ENCODE assay signal across 9 cellular contexts in genomic region chr11:61071208-61071681, GRCh38. TPM values are rescaled to one million over a fixed set of nuclear protein-coding genes. Genes with fewer than 3 reads are reported as not detected.
DNase-seq lines count a peak whose midpoint lies in the region; ATAC-seq and TF ChIP-seq lines count a peak whose summit lies in the region.
"Had no signal": no experiment of that assay in that cellular context is flagged by ENCODE, and none has a peak within 500 bp of the region (broad histone marks: within the 10 kb centered on the region; RNA-seq: fewer than 3 reads in every experiment).

No MANE protein-coding gene starts in this region.

- H2BK5ac ChIP-seq in mesenchymal stem cell (ENCODE audit: low read depth, low read length, poor library complexity, severe bottlenecking), result no peak overlapping the region

- no peak overlapping the region for H3K23ac ChIP-seq in mesenchymal stem cell (ENCODE audit: low read length in 2 of 2)

- TF ChIP-seq EP300 in sigmoid colon (IDR thresholded peaks at IDR 0.05), result no peak

- H3K36me3 ChIP-seq in sigmoid colon (no peaks in the 10 kb centered on the region), mesenchymal stem cell (ENCODE audit: control insufficient read depth in 1 of 2, insufficient read depth in 2 of 2, low read depth in 1 of 2, low read length in 2 of 2) (no peaks in the 10 kb centered on the region)

- H3K18ac ChIP-seq in mesenchymal stem cell (ENCODE audit: low read depth in 1 of 2, low read length in 2 of 2), result no peak overlapping the region

- no peak overlapping the region for H3K4me3 ChIP-seq in sigmoid colon
- no peak overlapping the region for H3K4me3 ChIP-seq in mesenchymal stem cell (ENCODE audit: insufficient read depth in 1 of 2, low read depth in 1 of 2, low read length in 2 of 2)

- H3K4ac ChIP-seq in mesenchymal stem cell (ENCODE audit: low read depth in 1 of 2, low read length in 2 of 2), result no peak overlapping the region

- H3K9ac ChIP-seq in mesenchymal stem cell (ENCODE audit: low read length), result no peak overlapping the region

- H3K27ac ChIP-seq in sigmoid colon, result peak overlapping the region in 3 of 4 donors; percentile 3 to 70 (median 50)
- no peak overlapping the region for H3K27ac ChIP-seq in foreskin keratinocyte
- H3K27ac ChIP-seq in mesenchymal stem cell (ENCODE audit: low read length, poor library complexity, severe bottlenecking), result no peak overlapping the region

- in situ Hi-C loops in G401 (cut with HindIII; ENCODE audit: low sequenced_read_pairs), result no loop called here

- H4K8ac ChIP-seq in mesenchymal stem cell (ENCODE audit: low read length), result no peak overlapping the region

- ATAC-seq in GM19438 (IDR thresholded peaks at IDR 0.05; ENCODE audit: low read depth, unreplicated experiment) (peak; percentile 88), HG03196 (IDR thresholded peaks at IDR 0.05; ENCODE audit: unreplicated experiment) (peak; percentile 55), foreskin keratinocyte (no peak)
- ATAC-seq: Panc1 had no signal

- H3K14ac ChIP-seq in mesenchymal stem cell (ENCODE audit: low read length in 2 of 2), result no peak overlapping the region

- no peak overlapping the region for H2AK5ac ChIP-seq in mesenchymal stem cell (ENCODE audit: low read length, severe bottlenecking)

- no peak overlapping the region for H2BK12ac ChIP-seq in mesenchymal stem cell (ENCODE audit: low read length in 2 of 2)

- H3K27me3 ChIP-seq in sigmoid colon (no peaks in the 10 kb centered on the region), foreskin keratinocyte (no peaks in the 10 kb centered on the region), mesenchymal stem cell (ENCODE audit: control insufficient read depth in 1 of 2, insufficient read depth in 1 of 2, low read length in 2 of 2) (peaks cover 4 to 31% of the 10 kb centered on the region in 2 experiments)

- H2BK120ac ChIP-seq in mesenchymal stem cell (ENCODE audit: low read depth, low read length), result no peak overlapping the region

- H4K91ac ChIP-seq in mesenchymal stem cell (ENCODE audit: low read length), result no peak overlapping the region

- peak; percentile 62 for DNase-seq in activated T-cell treated with anti-CD3 and anti-CD28 coated beads, Interleukin-2, amount 50 U/mL, for 1 hour
- DNase-seq in sigmoid colon, result peak; percentile 48
- DNase-seq in G401 (ENCODE audit: low spot score), result no peak
- DNase-seq in foreskin keratinocyte, result no peak
- DNase-seq in mesenchymal stem cell, result no peak
- DNase-seq in GF-D8 (lab: John Stamatoyannopoulos, UW), result no peak

- H2BK15ac ChIP-seq in mesenchymal stem cell (ENCODE audit: low read depth, poor library complexity, severe bottlenecking), result no peak overlapping the region

- no peaks in the 10 kb centered on the region for H3K79me1 ChIP-seq in mesenchymal stem cell (replicated peaks; ENCODE audit: low read length, poor library complexity, severe bottlenecking)

- H3K9me3 ChIP-seq in sigmoid colon, result no peaks in the 10 kb centered on the region
- H3K9me3 ChIP-seq in mesenchymal stem cell (ENCODE audit: control insufficient read depth, low read length), result no peaks in the 10 kb centered on the region

- H2AFZ ChIP-seq in mesenchymal stem cell (ENCODE audit: low read depth, low read length), result no peak overlapping the region

- no peak overlapping the region for H3K4me2 ChIP-seq in mesenchymal stem cell (ENCODE audit: low read length, poor library complexity, severe bottlenecking)

- TF ChIP-seq CTCF in sigmoid colon (IDR thresholded peaks at IDR 0.05), result no peak
- no peak for TF ChIP-seq CTCF in foreskin keratinocyte (conservative IDR thresholded peaks at IDR 0.05)

- peaks cover 0 to 38% (median 19%) of the 10 kb centered on the region in 4 donors for H3K4me1 ChIP-seq in sigmoid colon
- no peaks in the 10 kb centered on the region for H3K4me1 ChIP-seq in foreskin keratinocyte
- H3K4me1 ChIP-seq in mesenchymal stem cell (ENCODE audit: control insufficient read depth, insufficient read depth, low read depth, low read length), result peaks cover 10% of the 10 kb centered on the region

- intact Hi-C loops in sigmoid colon (cut with DNase I), result no loop called here

- no peak for TF ChIP-seq POLR2A in sigmoid colon (IDR thresholded peaks at IDR 0.05)

- WGBS in sigmoid colon, 2 donors, result 60 to 78% methylated on average over 9 of the region's 9 CpGs
- 80% methylated on average over 8 of the region's 9 CpGs for WGBS in mesenchymal stem cell

RNA-seq across cellular contexts. Expression of gene CD5, which starts 31.0 kb away (rescaled TPM):
- total RNA-seq in sigmoid colon, result under 1 TPM in 2 of 4 donors, not detected in 2; 0.54 to 0.55 TPM
- 10 to 100 TPM in 1 of 3 donors, under 1 TPM in 2; 0.23 to 12.3 (median 0.60) TPM for polyA plus RNA-seq in sigmoid colon
- 0.06 TPM in 1 of 2 replicates, not detected in the other for total RNA-seq in G401 (2014; rRNA removed; shearing (Covaris generic))
- total RNA-seq in foreskin keratinocyte, result not detected in 2 replicates
- polyA plus RNA-seq in foreskin keratinocyte, result not detected in 2 replicates
- not detected for polyA plus RNA-seq in mesenchymal stem cell (2013, experiment 1 of 2)
- not detected for polyA plus RNA-seq in mesenchymal stem cell (2013, experiment 2 of 2)

Comparison
In these comparisons a context has a peak if more than half of its experiments do, and no peak if none do; other contexts are left out.
1. DNase-seq: peak in activated T-cell treated with anti-CD3 and anti-CD28 coated beads, Interleukin-2, amount 50 U/mL, for 1 hour (single experiment) and sigmoid colon (single experiment); none in G401 (single experiment), foreskin keratinocyte (0 of 2), mesenchymal stem cell (single experiment) and GF-D8 (single experiment).
2. H3K27ac ChIP-seq: peak in sigmoid colon (3 of 4); none in foreskin keratinocyte (single experiment) and mesenchymal stem cell (single experiment).